ENCODE assay signal across 27 cellular contexts in the genomic region with DNA sequence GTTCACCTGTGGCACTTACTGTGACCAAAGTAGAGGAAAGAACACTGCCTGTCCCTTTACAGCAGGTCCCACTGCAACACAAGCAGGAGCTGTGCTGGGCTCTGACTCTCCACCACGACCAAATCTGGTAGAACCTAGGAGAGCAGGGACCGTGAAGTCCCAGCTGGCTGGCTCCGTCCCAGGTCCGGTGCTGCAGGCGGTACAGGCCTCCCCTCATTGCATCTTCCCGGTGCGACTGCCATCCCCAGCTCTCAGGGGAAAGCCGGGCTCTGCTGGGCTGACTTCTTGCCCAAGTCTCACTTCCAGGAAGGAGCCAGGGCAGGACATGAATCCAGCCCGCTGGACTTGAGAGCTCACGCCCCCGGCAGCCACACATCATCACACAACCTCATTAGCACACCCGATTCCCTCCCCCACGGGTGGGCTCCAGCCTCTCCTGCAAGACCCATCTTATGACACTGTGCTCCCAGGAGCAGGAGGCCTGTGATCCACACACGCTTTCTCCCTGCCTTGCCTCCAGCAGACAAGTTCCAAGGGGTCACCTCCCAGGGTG. TPM values are rescaled to one million over a fixed set of nuclear protein-coding genes. Genes with fewer than 3 reads are reported as not detected.
"Had no signal": no experiment of that assay in that cellular context is flagged by ENCODE, and none has a peak within 500 bp of the region (broad histone marks: within the 10 kb centered on the region; RNA-seq: fewer than 3 reads in every experiment).

No MANE protein-coding gene starts in this region.

- H3K27ac ChIP-seq: RWPE1, SJSA1 had no signal

- DNase-seq: activated CD4-positive, alpha-beta T cell treated with anti-CD3 and anti-CD28 coated beads for 48 hours; activated CD4-positive, alpha-beta T cell treated with anti-CD3 and anti-CD28 coated beads, Interleukin-2, amount 50 U/mL, for 4 hours; activated CD4-positive, CD25-positive, alpha-beta regulatory T cell treated with anti-CD3 and anti-CD28 coated beads, Interleukin-2, amount 50 U/mL, for 72 hours; activated CD8-positive, alpha-beta memory T cell treated with anti-CD3 and anti-CD28 coated beads, Interleukin-2, amount 10 ng/mL, durations not matched to agents 7 days and 5 days; activated effector memory CD4-positive, alpha-beta T cell treated with Interleukin-2 at 50 U/mL for 16 hours; activated naive CD4-positive, alpha-beta T cell; activated T-cell treated with anti-CD3 and anti-CD28 coated beads, Interleukin-2, amount 50 U/mL, for 24 hours; aorta; KG1; NCI-H1048; NCI-H146; NCI-H187 treated with DMSO at 0.1 percent for 48 hours; NCI-H2081 treated with DMSO at 0.1 percent for 48 hours; NCI-H446; NCI-H524; Peyer's patch; SHP77; SW 1271 had no signal

- H3K27me3 Mint-ChIP-seq: activated naive CD4-positive, alpha-beta T cell treated with anti-CD3 and anti-CD28 coated beads, Interleukin-2, amount 50 U/mL, for 24 hours; activated T-cell treated with anti-CD3 and anti-CD28 coated beads, Interleukin-2, amount 50 U/mL, for 24 hours had no signal

- H3K36me3 ChIP-seq: Peyer's patch had no signal

- H3K4me1 Mint-ChIP-seq: activated CD8-positive, alpha-beta memory T cell treated with anti-CD3 and anti-CD28 coated beads, Interleukin-2, amount 10 ng/mL, durations not matched to agents 7 days and 5 days; activated naive CD4-positive, alpha-beta T cell treated with anti-CD3 and anti-CD28 coated beads, Interleukin-2, amount 50 U/mL, for 24 hours had no signal

- H3K36me3 Mint-ChIP-seq: activated CD8-positive, alpha-beta memory T cell treated with anti-CD3 and anti-CD28 coated beads, Interleukin-2, amount 10 ng/mL, durations not matched to agents 7 days and 5 days; activated naive CD4-positive, alpha-beta T cell treated with anti-CD3 and anti-CD28 coated beads, Interleukin-2, amount 50 U/mL, for 24 hours had no signal

- H3K27ac Mint-ChIP-seq: activated CD8-positive, alpha-beta memory T cell treated with anti-CD3 and anti-CD28 coated beads, Interleukin-2, amount 10 ng/mL, durations not matched to agents 7 days and 5 days; activated T-cell treated with anti-CD3 and anti-CD28 coated beads, Interleukin-2, amount 50 U/mL, for 24 hours; activated T-helper 1 cell treated with anti-CD3 and anti-CD28 coated beads, Interleukin-12 subunit alpha, Interleukin-12 subunit beta, Interleukin-2, Interleukin-4 antibody, amounts not matched to agents 30 ng/mL and 10 ng/mL and 1 ng/mL, durations not matched to agents 14 hours and 24 hours and 36 hours; T-helper 2 cell treated with Interferon-gamma antibody and Interleukin-4, amounts not matched to agents 5 μg/mL and 100 μg/mL, for 36 hours had no signal

- H3K27me3 ChIP-seq: Peyer's patch, SJSA1 had no signal

- ATAC-seq: activated CD8-positive, alpha-beta memory T cell treated with anti-CD3 and anti-CD28 coated beads, Interleukin-2, amount 10 ng/mL, durations not matched to agents 7 days and 5 days; SK-N-SH treated with all-trans-retinoic acid at 6 μM for 48 hours had no signal

- H3K4me3 ChIP-seq: Peyer's patch, SJSA1 had no signal

- H3K4me3 Mint-ChIP-seq: activated CD8-positive, alpha-beta memory T cell treated with anti-CD3 and anti-CD28 coated beads, Interleukin-2, amount 10 ng/mL, durations not matched to agents 7 days and 5 days; activated naive CD4-positive, alpha-beta T cell treated with anti-CD3 and anti-CD28 coated beads, Interleukin-2, amount 50 U/mL, for 24 hours; activated T-cell treated with anti-CD3 and anti-CD28 coated beads, Interleukin-2, amount 50 U/mL, for 24 hours; activated T-helper 1 cell treated with anti-CD3 and anti-CD28 coated beads, Interleukin-12 subunit alpha, Interleukin-12 subunit beta, Interleukin-2, Interleukin-4 antibody, amounts not matched to agents 30 ng/mL and 10 ng/mL and 1 ng/mL, durations not matched to agents 14 hours and 24 hours and 36 hours; T-helper 2 cell treated with Interferon-gamma antibody and Interleukin-4, amounts not matched to agents 5 μg/mL and 100 μg/mL, for 36 hours had no signal

- H3K9me3 ChIP-seq: Peyer's patch, SJSA1 had no signal

- H3K9me3 Mint-ChIP-seq: activated naive CD4-positive, alpha-beta T cell treated with anti-CD3 and anti-CD28 coated beads, Interleukin-2, amount 50 U/mL, for 24 hours; activated T-cell treated with anti-CD3 and anti-CD28 coated beads, Interleukin-2, amount 50 U/mL, for 24 hours; activated T-helper 1 cell treated with anti-CD3 and anti-CD28 coated beads, Interleukin-12 subunit alpha, Interleukin-12 subunit beta, Interleukin-2, Interleukin-4 antibody, amounts not matched to agents 30 ng/mL and 10 ng/mL and 1 ng/mL, durations not matched to agents 14 hours and 24 hours and 36 hours; T-helper 2 cell treated with Interferon-gamma antibody and Interleukin-4, amounts not matched to agents 5 μg/mL and 100 μg/mL, for 36 hours had no signal

RNA-seq across cellular contexts. Expression of a gene that starts 33.7 kb away (rescaled TPM):
- total RNA-seq: LHCN-M2; M059J; T-helper 1 cell treated with Interleukin-12 subunit alpha and Interleukin-12 subunit beta and Interleukin-4 antibody, amounts not matched to agents 30 ng/mL and 1 ng/mL, for 36 hours had no signal
